21 cellular contexts compared by ENCODE assay signal in the genomic region with DNA sequence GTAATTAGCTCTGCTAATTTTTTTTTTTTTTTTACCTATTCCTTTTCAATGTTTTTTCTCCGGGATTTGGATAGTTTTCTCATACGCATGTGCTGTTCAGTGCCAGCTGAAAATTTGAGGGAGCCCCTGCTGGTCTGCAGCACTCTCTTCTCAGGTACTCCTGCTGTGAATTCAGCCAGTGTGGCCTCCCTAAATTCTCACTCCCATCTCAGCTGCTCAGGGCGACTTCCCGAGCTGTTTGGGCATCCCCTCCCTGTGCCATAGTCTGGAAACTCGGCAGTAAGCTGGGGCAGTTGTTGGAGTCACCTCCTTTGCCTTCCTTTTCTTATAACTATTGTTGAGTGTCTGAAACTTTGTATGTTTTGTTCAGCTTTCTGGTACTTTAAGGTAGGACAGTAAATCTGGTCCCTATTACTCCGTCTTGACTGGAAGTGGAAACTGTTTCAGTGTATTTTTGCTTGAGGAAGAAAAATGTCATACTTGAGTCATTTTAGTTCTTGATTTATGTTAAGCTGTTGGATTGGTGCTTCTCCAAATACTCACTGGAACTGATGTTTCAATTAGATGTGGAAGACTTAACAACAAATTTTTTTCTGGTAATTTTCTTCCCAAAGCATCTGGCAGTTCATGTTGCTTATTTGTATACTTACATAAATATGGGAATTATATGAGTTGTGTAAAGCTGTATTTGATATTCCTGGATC. TPM values are rescaled to one million over a fixed set of nuclear protein-coding genes. Genes with fewer than 3 reads are reported as not detected.
DNase-seq lines count a peak whose midpoint lies in the region; ATAC-seq and TF ChIP-seq lines count a peak whose summit lies in the region.
"Had no signal": no experiment of that assay in that cellular context is flagged by ENCODE, and none has a peak within 500 bp of the region (broad histone marks: within the 10 kb centered on the region; RNA-seq: fewer than 3 reads in every experiment).

No MANE protein-coding gene starts in this region.

- peaks cover 0 to 4% of the 10 kb centered on the region in 2 donors for H3K9me3 ChIP-seq in ascending aorta
- peaks cover 9% of the 10 kb centered on the region for H3K9me3 ChIP-seq in mesenchymal stem cell (ENCODE audit: control insufficient read depth, low read length)
- H3K9me3 ChIP-seq in thoracic aorta = peaks cover 5% of the 10 kb centered on the region
- no peaks in the 10 kb centered on the region for H3K9me3 ChIP-seq in prostate gland

- no peak overlapping the region for H2BK15ac ChIP-seq in mesenchymal stem cell (ENCODE audit: low read depth, poor library complexity, severe bottlenecking)

- TF ChIP-seq POLR2A in prostate gland (IDR thresholded peaks at IDR 0.05) = no peak

- no peak overlapping the region for H2AK5ac ChIP-seq in mesenchymal stem cell (ENCODE audit: low read length, severe bottlenecking)

- TF ChIP-seq CTCF in ascending aorta (IDR thresholded peaks at IDR 0.05) (no peak), thoracic aorta (IDR thresholded peaks at IDR 0.05) (no peak), prostate gland (IDR thresholded peaks at IDR 0.05) (no peak)

- H2BK12ac ChIP-seq in mesenchymal stem cell (ENCODE audit: low read length in 2 of 2) = peak overlapping the region in 1 of 2 experiments; percentile 63

- no peak overlapping the region for H3K4me2 ChIP-seq in mesenchymal stem cell (ENCODE audit: low read length, poor library complexity, severe bottlenecking)

- peak overlapping the region in 1 of 2 experiments; percentile 82 for H3K18ac ChIP-seq in mesenchymal stem cell (ENCODE audit: low read depth in 1 of 2, low read length in 2 of 2)

- H3K4me3 ChIP-seq in ascending aorta (peak overlapping the region in 1 of 2 donors; percentile 18), mesenchymal stem cell (ENCODE audit: insufficient read depth in 1 of 2, low read depth in 1 of 2, low read length in 2 of 2) (no peak overlapping the region), thoracic aorta (peak overlapping the region; percentile 30), prostate gland (no peak overlapping the region)
- H3K4me3 ChIP-seq: heart right ventricle, left ventricle myocardium inferior had no signal

- H3K4me1 ChIP-seq in ascending aorta (peaks cover 0 to 13% of the 10 kb centered on the region in 2 donors), mesenchymal stem cell (ENCODE audit: control insufficient read depth, insufficient read depth, low read depth, low read length) (peaks cover 3% of the 10 kb centered on the region), thoracic aorta (ENCODE audit: control insufficient read depth in 1 of 2, low read depth in 2 of 2) (peaks cover 7 to 36% of the 10 kb centered on the region in 2 donors), prostate gland (replicated peaks) (no peaks in the 10 kb centered on the region)

- ATAC-seq in thoracic aorta (ENCODE audit: insufficient number of reproducible peaks, low FRiP score, low read depth) (no peak), GM19023 (IDR thresholded peaks at IDR 0.05; ENCODE audit: unreplicated experiment) (no peak)
- ATAC-seq: heart right ventricle; natural killer cell treated with Interleukin-12 subunit alpha and Interleukin-12 subunit beta and Interleukin-15 and Interleukin-18, amount 100 ng/mL, for 72 hours had no signal

- peak overlapping the region in 1 of 2 experiments; percentile 86 for H3K14ac ChIP-seq in mesenchymal stem cell (ENCODE audit: low read length in 2 of 2)

- no peak overlapping the region for H2BK5ac ChIP-seq in mesenchymal stem cell (ENCODE audit: low read depth, low read length, poor library complexity, severe bottlenecking)

- intact Hi-C loops in ascending aorta (cut with DNase I) = loop anchor here (5.0 kb wide), 1 partner anchor 119 kb away; the partner anchor contains the start of gene PAPSS2
- intact Hi-C loops in prostate gland (cut with DNase I) = no loop called here

- DNase-seq in HCEC 1CT = peak; percentile 50
- DNase-seq in ascending aorta (ENCODE audit: low spot score in 2 of 2) = no peak
- no peak for DNase-seq in mesenchymal stem cell
- DNase-seq in thoracic aorta (ENCODE audit: low spot score) = no peak
- DNase-seq in prostate gland (ENCODE audit: low spot score) = no peak
- DNase-seq in activated naive CD4-positive, alpha-beta T cell treated with Interleukin-2 at 50 U/mL for 16 hours = no peak
- DNase-seq in cerebellar nuclear complex (lab: John Stamatoyannopoulos, UW) = no peak
- DNase-seq: activated CD4-positive, alpha-beta T cell treated with anti-CD3 and anti-CD28 coated beads, Interleukin-2, amount 50 U/mL, for 48 hours; activated CD4-positive, CD25-positive, alpha-beta regulatory T cell; activated CD8-positive, alpha-beta memory T cell treated with anti-CD3 and anti-CD28 coated beads, Interleukin-2, amount 50 U/mL, for 48 hours; CD4-positive, alpha-beta T cell; cortex of kidney; heart right ventricle; immature natural killer cell; left ventricle myocardium inferior; midbrain; NCI-H1092; NCI-H2029; NCI-H345 had no signal

- peak overlapping the region in 1 of 2 experiments; percentile 83 for H3K23ac ChIP-seq in mesenchymal stem cell (ENCODE audit: low read length in 2 of 2)

- H3K36me3 ChIP-seq in ascending aorta = peaks cover 4 to 12% of the 10 kb centered on the region in 2 donors
- peaks cover 12 to 19% of the 10 kb centered on the region in 2 experiments for H3K36me3 ChIP-seq in mesenchymal stem cell (ENCODE audit: control insufficient read depth in 1 of 2, insufficient read depth in 2 of 2, low read depth in 1 of 2, low read length in 2 of 2)
- no peaks in the 10 kb centered on the region for H3K36me3 ChIP-seq in thoracic aorta
- H3K36me3 ChIP-seq in prostate gland = no peaks in the 10 kb centered on the region

- peak overlapping the region in 1 of 2 experiments; percentile 51 for H3K4ac ChIP-seq in mesenchymal stem cell (ENCODE audit: low read depth in 1 of 2, low read length in 2 of 2)

- H4K8ac ChIP-seq in mesenchymal stem cell (ENCODE audit: low read length) = no peak overlapping the region

- no peak overlapping the region for H2BK120ac ChIP-seq in mesenchymal stem cell (ENCODE audit: low read depth, low read length)

- H3K27me3 ChIP-seq in ascending aorta = no peaks in the 10 kb centered on the region
- no peaks in the 10 kb centered on the region for H3K27me3 ChIP-seq in mesenchymal stem cell (ENCODE audit: control insufficient read depth in 1 of 2, insufficient read depth in 1 of 2, low read length in 2 of 2)
- H3K27me3 ChIP-seq in thoracic aorta (replicated peaks; ENCODE audit: insufficient read depth) = no peaks in the 10 kb centered on the region
- no peaks in the 10 kb centered on the region for H3K27me3 ChIP-seq in prostate gland (replicated peaks; ENCODE audit: insufficient read depth)
- H3K27me3 ChIP-seq: heart right ventricle had no signal

- peak overlapping the region; percentile 45 to 50 for H3K27ac ChIP-seq in ascending aorta
- H3K27ac ChIP-seq in mesenchymal stem cell (ENCODE audit: low read length, poor library complexity, severe bottlenecking) = no peak overlapping the region
- peak overlapping the region; percentile 12 to 50 for H3K27ac ChIP-seq in thoracic aorta
- H3K27ac ChIP-seq in prostate gland = no peak overlapping the region
- H3K27ac ChIP-seq: heart right ventricle, left ventricle myocardium inferior had no signal

- no peak overlapping the region for H2AFZ ChIP-seq in mesenchymal stem cell (ENCODE audit: low read depth, low read length)

- H3K79me1 ChIP-seq in mesenchymal stem cell (replicated peaks; ENCODE audit: low read length, poor library complexity, severe bottlenecking) = peaks cover 22% of the 10 kb centered on the region

- peak overlapping the region; percentile 39 for H3K9ac ChIP-seq in mesenchymal stem cell (ENCODE audit: low read length)

- WGBS in mesenchymal stem cell = 90% methylated on average over 5 of the region's 6 CpGs
- WGBS in prostate gland = 74% methylated on average over 6 of the region's 6 CpGs

- no peak overlapping the region for H4K91ac ChIP-seq in mesenchymal stem cell (ENCODE audit: low read length)

RNA-seq across cellular contexts. Expression of gene MINPP1, which starts 33.6 kb away (rescaled TPM):
- 14.3 TPM for total RNA-seq in ascending aorta
- polyA plus RNA-seq in mesenchymal stem cell (2013, experiment 1 of 2) = 28.8 TPM
- 34.2 TPM for polyA plus RNA-seq in mesenchymal stem cell (2013, experiment 2 of 2)
- 10 to 100 TPM in 1 of 2 donors, 1 to 10 TPM in 1; 9.5 to 10.7 TPM for total RNA-seq in thoracic aorta
- total RNA-seq in prostate gland = 10 to 100 TPM; 26.6 to 29.3 TPM

Comparison
In these comparisons a context has a peak if more than half of its experiments do, and no peak if none do; other contexts are left out.
1. H3K27ac ChIP-seq: peak in ascending aorta (2 of 2) and thoracic aorta (2 of 2); none in mesenchymal stem cell (single experiment) and prostate gland (0 of 2).